In the genomic region with DNA sequence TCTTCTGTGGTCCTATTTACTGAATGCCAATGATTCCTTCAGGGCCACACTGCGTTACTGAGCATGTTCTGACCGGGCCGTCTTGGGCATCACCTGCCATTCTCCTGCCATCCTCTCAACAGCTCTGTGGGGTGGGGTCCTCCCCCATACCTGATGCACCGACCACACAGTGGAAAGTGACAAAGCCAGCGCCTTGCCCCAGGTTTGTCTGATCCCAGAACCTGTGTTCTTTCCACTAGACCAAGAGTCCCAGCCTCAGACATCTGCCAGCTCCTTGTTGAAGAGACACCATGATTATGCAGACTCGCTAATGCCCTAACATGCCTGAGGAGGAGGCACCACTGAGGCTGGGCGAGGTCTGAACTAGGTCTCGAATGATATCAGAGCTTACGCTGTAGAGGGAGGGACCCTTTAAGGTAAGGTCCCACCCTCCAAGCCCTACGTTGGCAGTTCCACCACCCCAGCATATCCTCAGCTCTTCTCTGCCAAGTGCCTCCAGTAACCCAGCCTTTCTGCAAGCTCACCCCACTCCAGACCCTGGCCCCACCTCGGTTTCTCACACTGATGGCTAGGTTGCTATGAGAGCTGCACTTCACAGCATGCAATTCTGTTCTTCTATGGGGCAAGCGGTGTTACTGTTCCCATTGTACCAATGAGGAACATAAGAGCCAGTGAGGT, we compare ENCODE assay signal across 15 cellular contexts. TPM values are rescaled to one million over a fixed set of nuclear protein-coding genes. Genes with fewer than 3 reads are reported as not detected.
DNase-seq lines count a peak whose midpoint lies in the region; ATAC-seq and TF ChIP-seq lines count a peak whose summit lies in the region.
"Had no signal": no experiment of that assay in that cellular context is flagged by ENCODE, and none has a peak within 500 bp of the region (broad histone marks: within the 10 kb centered on the region; RNA-seq: fewer than 3 reads in every experiment).

No MANE protein-coding gene starts in this region.

- no peak for TF ChIP-seq CTCF in left ventricle myocardium inferior (IDR thresholded peaks at IDR 0.05; ENCODE audit: borderline replicate concordance)
- TF ChIP-seq CTCF in heart right ventricle (IDR thresholded peaks at IDR 0.05) = no peak
- TF ChIP-seq CTCF in WTC11 (IDR thresholded peaks at IDR 0.05) = no peak
- no peak for TF ChIP-seq CTCF in osteoblast (IDR thresholded peaks at IDR 0.05; ENCODE audit: extremely low read depth, low read depth, low read length)

- H4K20me1 ChIP-seq in osteoblast (ENCODE audit: insufficient read depth, low read length) = no peaks in the 10 kb centered on the region

- DNase-seq in left ventricle myocardium inferior (peak; percentile 2), heart right ventricle (no peak), WTC11 (ENCODE audit: low spot score) (peak; percentile 4), osteoblast (ENCODE audit: insufficient read length, low spot score, missing footprints) (peak; percentile 22)
- no peak for DNase-seq in activated CD4-positive, alpha-beta T cell treated with anti-CD3 and anti-CD28 coated beads for 48 hours
- DNase-seq: DMS 273 treated with DMSO at 0.1 percent for 48 hours, H7, NCI-H1092, NCI-H446, OCI-M1, SIG-M5 had no signal

- H3K27ac Mint-ChIP-seq in WTC11 = peak overlapping the region; percentile 44; the same call in 1 of the 2 replicates
- H3K27ac Mint-ChIP-seq: CD14-positive monocyte had no signal

- H3K27me3 ChIP-seq in left ventricle myocardium inferior (ENCODE audit: low read depth) = no peaks in the 10 kb centered on the region
- H3K27me3 ChIP-seq in heart right ventricle = no peaks in the 10 kb centered on the region
- no peaks in the 10 kb centered on the region for H3K27me3 ChIP-seq in osteoblast (ENCODE audit: insufficient read depth, low read length)

- H3K9me3 ChIP-seq in left ventricle myocardium inferior (replicated peaks) = no peaks in the 10 kb centered on the region
- H3K9me3 ChIP-seq in heart right ventricle = no peaks in the 10 kb centered on the region
- H3K9me3 ChIP-seq in osteoblast (ENCODE audit: low read depth, low read length) = no peaks in the 10 kb centered on the region
- H3K9me3 ChIP-seq: A549 had no signal

- no peaks in the 10 kb centered on the region for H3K4me1 Mint-ChIP-seq in WTC11

- H3K36me3 ChIP-seq in left ventricle myocardium inferior = no peaks in the 10 kb centered on the region
- H3K36me3 ChIP-seq in heart right ventricle = no peaks in the 10 kb centered on the region
- H3K36me3 ChIP-seq in osteoblast (ENCODE audit: insufficient read depth, low read length) = no peaks in the 10 kb centered on the region

- H3K4me1 ChIP-seq in left ventricle myocardium inferior (peaks cover 14% of the 10 kb centered on the region), heart right ventricle (peaks cover 0 to 16% (median 8%) of the 10 kb centered on the region in 9 donors), osteoblast (ENCODE audit: insufficient read depth, low read length) (no peaks in the 10 kb centered on the region)
- H3K4me1 ChIP-seq: A549 had no signal

- no peak overlapping the region for H3K27ac ChIP-seq in left ventricle myocardium inferior (replicated peaks)
- H3K27ac ChIP-seq in heart right ventricle = no peak overlapping the region
- no peak overlapping the region for H3K27ac ChIP-seq in osteoblast (ENCODE audit: low read depth, low read length)
- H3K27ac ChIP-seq: A549 had no signal

- H2AFZ ChIP-seq in osteoblast (ENCODE audit: low read length) = no peak overlapping the region

- no peak overlapping the region for H3K4me2 ChIP-seq in osteoblast (ENCODE audit: insufficient read depth, low read length)
- H3K4me2 ChIP-seq: A549 had no signal

- H3K9me3 Mint-ChIP-seq in WTC11 = no peaks in the 10 kb centered on the region
- H3K9me3 Mint-ChIP-seq: CD14-positive monocyte had no signal

- H3K79me2 ChIP-seq in osteoblast (ENCODE audit: insufficient read depth, low read length) = no peaks in the 10 kb centered on the region

- no peaks in the 10 kb centered on the region for H3K27me3 Mint-ChIP-seq in WTC11 (ENCODE audit: low read depth)

- intact Hi-C loops in left ventricle myocardium inferior (cut with micrococcal nuclease) (no loop called here), heart right ventricle (cut with DNase I) (no loop called here)

- H3K4me3 ChIP-seq in left ventricle myocardium inferior (no peak overlapping the region), heart right ventricle (no peak overlapping the region), osteoblast (ENCODE audit: insufficient read depth, low read length) (no peak overlapping the region)
- H3K4me3 ChIP-seq: A549 had no signal

- H3K36me3 Mint-ChIP-seq in WTC11 = no peaks in the 10 kb centered on the region
- H3K36me3 Mint-ChIP-seq: CD14-positive monocyte had no signal

- no peak overlapping the region for H3K4me3 Mint-ChIP-seq in WTC11
- H3K4me3 Mint-ChIP-seq: CD14-positive monocyte had no signal

- CTCF ChIA-PET in WTC11 (lab: Charles Lee) = interaction anchor here (0.8 kb wide), 1 partner anchor 18 kb away, joined by 3 read pairs; no protein-coding TSS in a partner anchor

- WGBS in heart right ventricle, 2 donors = 95 to 98% methylated on average over 12 of the region's 12 CpGs

- POLR2A ChIA-PET in WTC11 (lab: Charles Lee) = no interaction called here

- ATAC-seq in heart right ventricle = no peak
- no peak for ATAC-seq in WTC11
- no peak for ATAC-seq in GM18498 (IDR thresholded peaks at IDR 0.05; ENCODE audit: unreplicated experiment)
- ATAC-seq in GM21423 (IDR thresholded peaks at IDR 0.05; ENCODE audit: unreplicated experiment) = no peak
- ATAC-seq: A549 had no signal

TF ChIP-seq in WTC11, 78 proteins besides CTCF, POLR2A, EP300 and RAD21 (continues in another document):
- TF ChIP-seq, protein P1, sequence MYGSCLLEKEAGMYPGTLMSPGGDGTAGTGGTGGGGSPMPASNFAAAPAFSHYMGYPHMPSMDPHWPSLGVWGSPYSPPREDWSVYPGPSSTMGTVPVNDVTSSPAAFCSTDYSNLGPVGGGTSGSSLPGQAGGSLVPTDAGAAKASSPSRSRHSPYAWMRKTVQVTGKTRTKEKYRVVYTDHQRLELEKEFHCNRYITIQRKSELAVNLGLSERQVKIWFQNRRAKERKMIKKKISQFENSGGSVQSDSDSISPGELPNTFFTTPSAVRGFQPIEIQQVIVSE (CRISPR knock-in tag; IDR thresholded peaks at IDR 0.05; ENCODE audit: borderline replicate concordance) = no peak
- TF ChIP-seq OVOL2 (CRISPR knock-in tag; IDR thresholded peaks at IDR 0.05; ENCODE audit: borderline replicate concordance) (no peak), NFYB (CRISPR knock-in tag; conservative IDR thresholded peaks at IDR 0.05; ENCODE audit: low read depth) (no peak), ZNF317 (CRISPR knock-in tag; IDR thresholded peaks at IDR 0.05; ENCODE audit: borderline replicate concordance, low read depth) (no peak), ZNF263 (CRISPR knock-in tag; IDR thresholded peaks at IDR 0.05; ENCODE audit: low read depth) (no peak), TEAD4 (CRISPR knock-in tag; IDR thresholded peaks at IDR 0.05) (no peak), SOX15 (CRISPR knock-in tag; IDR thresholded peaks at IDR 0.05) (no peak), FOXP1 (CRISPR knock-in tag; IDR thresholded peaks at IDR 0.05; ENCODE audit: borderline replicate concordance) (no peak), NFE2L1 (CRISPR knock-in tag; IDR thresholded peaks at IDR 0.05) (no peak), SMAD3 (CRISPR knock-in tag; IDR thresholded peaks at IDR 0.05; ENCODE audit: borderline replicate concordance) (no peak)
- TF ChIP-seq, protein P2, sequence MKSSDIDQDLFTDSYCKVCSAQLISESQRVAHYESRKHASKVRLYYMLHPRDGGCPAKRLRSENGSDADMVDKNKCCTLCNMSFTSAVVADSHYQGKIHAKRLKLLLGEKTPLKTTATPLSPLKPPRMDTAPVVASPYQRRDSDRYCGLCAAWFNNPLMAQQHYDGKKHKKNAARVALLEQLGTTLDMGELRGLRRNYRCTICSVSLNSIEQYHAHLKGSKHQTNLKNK (CRISPR knock-in tag; IDR thresholded peaks at IDR 0.05) = no peak
- TF ChIP-seq, protein P3, sequence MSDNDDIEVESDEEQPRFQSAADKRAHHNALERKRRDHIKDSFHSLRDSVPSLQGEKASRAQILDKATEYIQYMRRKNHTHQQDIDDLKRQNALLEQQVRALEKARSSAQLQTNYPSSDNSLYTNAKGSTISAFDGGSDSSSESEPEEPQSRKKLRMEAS (CRISPR knock-in tag; IDR thresholded peaks at IDR 0.05) = no peak
- TF ChIP-seq, protein P4, sequence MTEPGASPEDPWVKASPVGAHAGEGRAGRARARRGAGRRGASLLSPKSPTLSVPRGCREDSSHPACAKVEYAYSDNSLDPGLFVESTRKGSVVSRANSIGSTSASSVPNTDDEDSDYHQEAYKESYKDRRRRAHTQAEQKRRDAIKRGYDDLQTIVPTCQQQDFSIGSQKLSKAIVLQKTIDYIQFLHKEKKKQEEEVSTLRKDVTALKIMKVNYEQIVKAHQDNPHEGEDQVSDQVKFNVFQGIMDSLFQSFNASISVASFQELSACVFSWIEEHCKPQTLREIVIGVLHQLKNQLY (CRISPR knock-in tag; IDR thresholded peaks at IDR 0.05) = no peak
- TF ChIP-seq, protein P5, sequence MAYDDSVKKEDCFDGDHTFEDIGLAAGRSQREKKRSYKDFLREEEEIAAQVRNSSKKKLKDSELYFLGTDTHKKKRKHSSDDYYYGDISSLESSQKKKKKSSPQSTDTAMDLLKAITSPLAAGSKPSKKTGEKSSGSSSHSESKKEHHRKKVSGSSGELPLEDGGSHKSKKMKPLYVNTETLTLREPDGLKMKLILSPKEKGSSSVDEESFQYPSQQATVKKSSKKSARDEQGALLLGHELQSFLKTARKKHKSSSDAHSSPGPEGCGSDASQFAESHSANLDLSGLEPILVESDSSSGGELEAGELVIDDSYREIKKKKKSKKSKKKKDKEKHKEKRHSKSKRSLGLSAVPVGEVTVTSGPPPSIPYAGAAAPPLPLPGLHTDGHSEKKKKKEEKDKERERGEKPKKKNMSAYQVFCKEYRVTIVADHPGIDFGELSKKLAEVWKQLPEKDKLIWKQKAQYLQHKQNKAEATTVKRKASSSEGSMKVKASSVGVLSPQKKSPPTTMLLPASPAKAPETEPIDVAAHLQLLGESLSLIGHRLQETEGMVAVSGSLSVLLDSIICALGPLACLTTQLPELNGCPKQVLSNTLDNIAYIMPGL (CRISPR knock-in tag; IDR thresholded peaks at IDR 0.05) = no peak

RNA-seq across cellular contexts. Expression of a gene that starts 29.8 kb away (rescaled TPM):
- total RNA-seq in left ventricle myocardium inferior (26.4 TPM), heart right ventricle (10 to 100 TPM; 19.0 to 29.7 (median 25.1) TPM), WTC11 (2021) (53.0 to 55.0 TPM (median 53.8 TPM) in 3 replicates), osteoblast (91.3 and 107 TPM in 2 replicates)
- polyA plus RNA-seq in heart right ventricle = 10 to 100 TPM; 14.3 to 14.8 TPM
- polyA plus RNA-seq: CD14-positive monocyte had no signal

Comparison
In these comparisons a context has a peak if more than half of its experiments do, and no peak if none do; other contexts are left out.
1. DNase-seq: peak in left ventricle myocardium inferior (single experiment), WTC11 (single experiment) and osteoblast (single experiment); none in heart right ventricle (0 of 2) and activated CD4-positive, alpha-beta T cell treated with anti-CD3 and anti-CD28 coated beads for 48 hours (single experiment).